1 cellular context compared by ENCODE assay signal in genomic region chr16:27426423-27427408, GRCh38.
TF ChIP-seq lines count a peak whose summit lies in the region.

No MANE protein-coding gene starts in this region.

TF ChIP-seq in HCT116, 20 proteins besides CTCF, POLR2A, EP300 and RAD21 (continued from another document):
- TF ChIP-seq, protein P1, sequence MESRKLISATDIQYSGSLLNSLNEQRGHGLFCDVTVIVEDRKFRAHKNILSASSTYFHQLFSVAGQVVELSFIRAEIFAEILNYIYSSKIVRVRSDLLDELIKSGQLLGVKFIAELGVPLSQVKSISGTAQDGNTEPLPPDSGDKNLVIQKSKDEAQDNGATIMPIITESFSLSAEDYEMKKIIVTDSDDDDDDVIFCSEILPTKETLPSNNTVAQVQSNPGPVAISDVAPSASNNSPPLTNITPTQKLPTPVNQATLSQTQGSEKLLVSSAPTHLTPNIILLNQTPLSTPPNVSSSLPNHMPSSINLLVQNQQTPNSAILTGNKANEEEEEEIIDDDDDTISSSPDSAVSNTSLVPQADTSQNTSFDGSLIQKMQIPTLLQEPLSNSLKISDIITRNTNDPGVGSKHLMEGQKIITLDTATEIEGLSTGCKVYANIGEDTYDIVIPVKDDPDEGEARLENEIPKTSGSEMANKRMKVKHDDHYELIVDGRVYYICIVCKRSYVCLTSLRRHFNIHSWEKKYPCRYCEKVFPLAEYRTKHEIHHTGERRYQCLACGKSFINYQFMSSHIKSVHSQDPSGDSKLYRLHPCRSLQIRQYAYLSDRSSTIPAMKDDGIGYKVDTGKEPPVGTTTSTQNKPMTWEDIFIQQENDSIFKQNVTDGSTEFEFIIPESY (IDR thresholded peaks at IDR 0.05; ENCODE audit: extremely low read depth, insufficient replicate concordance, low read length), result no peak
- TF ChIP-seq CEBPB (IDR thresholded peaks at IDR 0.05; ENCODE audit: low read depth) (peak; percentile 23; the same call in 1 of the 2 replicates), ZFX (IDR thresholded peaks at IDR 0.05) (no peak), ELF1 (IDR thresholded peaks at IDR 0.05; ENCODE audit: borderline replicate concordance, low read depth) (no peak)
